Comparison of ENCODE assay signal across 8 cellular contexts in the genomic region with DNA sequence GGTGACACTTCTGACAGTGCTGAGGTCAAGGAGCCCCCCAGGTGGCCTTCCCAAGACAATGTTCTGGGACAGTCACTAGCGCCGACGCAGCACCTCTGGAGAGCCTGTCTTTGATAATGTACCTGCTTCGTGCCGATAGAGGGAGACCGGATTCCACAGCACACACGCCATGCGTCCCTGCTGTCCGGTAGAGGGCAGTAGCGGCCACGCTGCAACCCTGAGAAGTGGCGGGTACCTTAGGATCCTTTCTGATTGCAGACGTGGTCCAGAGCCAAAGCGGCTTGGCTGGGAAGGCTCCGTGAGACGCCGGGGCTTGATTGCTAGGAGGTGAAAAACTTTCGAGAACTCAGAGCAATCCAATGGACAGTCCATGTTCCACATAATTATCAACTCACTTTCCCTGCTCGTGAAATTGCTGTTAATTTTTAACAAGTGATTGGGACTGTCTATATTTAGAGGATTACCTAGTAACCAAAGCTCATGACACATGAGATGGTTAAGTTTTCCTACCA. TPM values are rescaled to one million over a fixed set of nuclear protein-coding genes. Genes with fewer than 3 reads are reported as not detected.
DNase-seq lines count a peak whose midpoint lies in the region; ATAC-seq and TF ChIP-seq lines count a peak whose summit lies in the region.

No MANE protein-coding gene starts in this region.

- H3K4me1 ChIP-seq in RWPE2 (ENCODE audit: insufficient read depth, poor library complexity, severe bottlenecking) (peaks cover 17% of the 10 kb centered on the region), upper lobe of right lung (no peaks in the 10 kb centered on the region)

- DNase-seq in GM04503 (ENCODE audit: low read depth), result peak; percentile 11
- peak; percentile 74 for DNase-seq in H7
- peak; percentile 92 for DNase-seq in LoVo (ENCODE audit: low spot score)
- DNase-seq in RWPE2 (ENCODE audit: low spot score), result peak; percentile 77
- peak; percentile 61 for DNase-seq in activated effector memory CD4-positive, alpha-beta T cell treated with Interleukin-2 at 50 U/mL for 16 hours
- DNase-seq in glomerular endothelial cell (ENCODE audit: extremely low read depth, low read depth, low spot score), result peak; percentile 44
- peak; percentile 74 for DNase-seq in pons (ENCODE audit: low spot score)
- DNase-seq in upper lobe of right lung, result peak; percentile 90

- no peak overlapping the region for H3K27ac ChIP-seq in RWPE2 (ENCODE audit: poor library complexity, severe bottlenecking)
- H3K27ac ChIP-seq in upper lobe of right lung, result no peak overlapping the region

- H3K9me3 ChIP-seq in RWPE2 (ENCODE audit: severe bottlenecking) (no peaks in the 10 kb centered on the region), upper lobe of right lung (no peaks in the 10 kb centered on the region)

- ATAC-seq in RWPE2 (ENCODE audit: low read depth) (peak; percentile 97), upper lobe of right lung (peak; percentile 100)

- H3K4me3 ChIP-seq in H7 (ENCODE audit: insufficient read depth, low read depth, low read length), result no peak overlapping the region
- H3K4me3 ChIP-seq in RWPE2 (ENCODE audit: severe bottlenecking), result no peak overlapping the region
- H3K4me3 ChIP-seq in upper lobe of right lung, result no peak overlapping the region

- H3K27me3 ChIP-seq in H7 (ENCODE audit: control insufficient read depth, insufficient read depth, low read length) (peaks cover 2% of the 10 kb centered on the region), RWPE2 (ENCODE audit: insufficient read depth, poor library complexity, severe bottlenecking) (peaks cover 13% of the 10 kb centered on the region), upper lobe of right lung (peaks cover 48% of the 10 kb centered on the region)

- intact Hi-C loops in upper lobe of right lung (cut with DNase I), result no loop called here

- peak; percentile 99 for TF ChIP-seq CTCF in RWPE2 (IDR thresholded peaks at IDR 0.05; ENCODE audit: poor library complexity, severe bottlenecking)
- TF ChIP-seq CTCF in upper lobe of right lung (IDR thresholded peaks at IDR 0.05), result peak; percentile 94

- no peaks in the 10 kb centered on the region for H3K36me3 ChIP-seq in H7 (replicated peaks; ENCODE audit: control insufficient read depth, insufficient read depth, low read length)
- no peaks in the 10 kb centered on the region for H3K36me3 ChIP-seq in RWPE2 (ENCODE audit: low read depth)
- no peaks in the 10 kb centered on the region for H3K36me3 ChIP-seq in upper lobe of right lung

RNA-seq across cellular contexts. Expression of a gene that starts 11.4 kb away (rescaled TPM):
- not detected in 2 replicates for total RNA-seq in H7 (2014; rRNA removed; shearing (Covaris generic))
- total RNA-seq in glomerular endothelial cell (not detected in 2 replicates), upper lobe of right lung (not detected)

Comparison
In these comparisons a context has a peak if more than half of its experiments do, and no peak if none do; other contexts are left out.
1. DNase-seq: peak in every context shown above with its lines; median percentile 92 in LoVo; 90 in upper lobe of right lung; 77 in RWPE2; 74 in H7; 74 in pons; 61 in activated effector memory CD4-positive, alpha-beta T cell treated with Interleukin-2 at 50 U/mL for 16 hours; 44 in glomerular endothelial cell; 11 in GM04503.